5 cellular contexts compared by ENCODE assay signal in the genomic region with DNA sequence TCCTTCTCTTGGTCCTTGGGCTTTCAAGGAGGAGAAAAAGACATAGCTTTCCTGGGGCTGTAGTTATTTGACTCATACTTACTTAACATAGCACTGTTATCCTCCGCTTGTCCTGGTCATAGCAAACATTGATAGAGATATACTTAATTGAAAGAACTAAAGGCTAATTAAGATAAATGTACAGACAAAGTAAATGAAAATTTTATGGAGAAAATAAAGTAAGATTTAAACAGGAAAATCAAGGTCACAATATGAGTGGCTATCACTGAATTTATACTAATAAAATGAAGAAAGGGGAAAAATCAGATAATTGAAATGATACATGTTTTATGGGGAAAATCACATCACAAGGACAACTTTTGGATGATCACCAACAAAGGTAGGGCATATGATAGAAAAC.
"Had no signal": no experiment of that assay in that cellular context is flagged by ENCODE, and none has a peak within 500 bp of the region (broad histone marks: within the 10 kb centered on the region; RNA-seq: fewer than 3 reads in every experiment).

No MANE protein-coding gene starts in this region.

- H2AFZ ChIP-seq: GM23338 had no signal

- H3K4me2 ChIP-seq: GM23338 had no signal

- H3K4me3 ChIP-seq: GM23338, K562 had no signal

- DNase-seq: H9, HCEC 1CT, IMR-90 had no signal

- ATAC-seq: GM23338, K562 had no signal
